1 cellular context compared by ENCODE assay signal in genomic region chr9:121372563-121373400, GRCh38.
TF ChIP-seq lines count a peak whose summit lies in the region.

No MANE protein-coding gene starts in this region.

TF ChIP-seq in HepG2, 621 proteins besides CTCF, POLR2A, EP300 and RAD21 (continued from another document and continues in another):
- 0 out of 2 replicates have a peak, but pooled peaks have one; percentile 20 for TF ChIP-seq ZFP82 (CRISPR knock-in tag; IDR thresholded peaks at IDR 0.05; ENCODE audit: borderline replicate concordance)
- TF ChIP-seq IRX3 (CRISPR knock-in tag; IDR thresholded peaks at IDR 0.05; ENCODE audit: borderline replicate concordance, low read depth): 0 out of 2 replicates have a peak, but pooled peaks have one; percentile 14
- TF ChIP-seq AHDC1 (CRISPR knock-in tag; IDR thresholded peaks at IDR 0.05; ENCODE audit: borderline replicate concordance): peak; percentile 78
- TF ChIP-seq CREB1 (IDR thresholded peaks at IDR 0.05): no peak
- TF ChIP-seq CREB1 (CRISPR knock-in tag; IDR thresholded peaks at IDR 0.05): no peak; the same call in 1 of the 2 replicates
- TF ChIP-seq SIX1 (CRISPR knock-in tag; IDR thresholded peaks at IDR 0.05; ENCODE audit: borderline replicate concordance): peak; percentile 37; the same call in 1 of the 2 replicates
- TF ChIP-seq FUBP1 (CRISPR knock-in tag; IDR thresholded peaks at IDR 0.05; ENCODE audit: borderline replicate concordance): peak; percentile 23; the same call in 1 of the 2 replicates
- peak; percentile 39; the same call in 1 of the 2 replicates for TF ChIP-seq ZBED4 (CRISPR knock-in tag; IDR thresholded peaks at IDR 0.05; ENCODE audit: borderline replicate concordance)
- TF ChIP-seq SYNCRIP (IDR thresholded peaks at IDR 0.05; ENCODE audit: insufficient read depth, low read depth, low read length): no peak
- TF ChIP-seq ZMYM4 (CRISPR knock-in tag; IDR thresholded peaks at IDR 0.05): peak; percentile 62; the same call in 1 of the 2 replicates
- TF ChIP-seq CENPT (CRISPR knock-in tag; IDR thresholded peaks at IDR 0.05; ENCODE audit: low read depth): no peak
- TF ChIP-seq HMGXB4 (CRISPR knock-in tag; IDR thresholded peaks at IDR 0.05; ENCODE audit: borderline replicate concordance in 1 of 2, low read depth in 1 of 2): peak; percentile 36 to 43; a peak in 1 of 4 replicates
- peak; percentile 66 for TF ChIP-seq TBX2 (CRISPR knock-in tag; IDR thresholded peaks at IDR 0.05; ENCODE audit: borderline replicate concordance)
- peak; percentile 83 for TF ChIP-seq ZBTB43 (CRISPR knock-in tag; conservative IDR thresholded peaks at IDR 0.05)
- TF ChIP-seq AFF4 (CRISPR knock-in tag; IDR thresholded peaks at IDR 0.05): no peak
- TF ChIP-seq ZNF207 (IDR thresholded peaks at IDR 0.05; ENCODE audit: borderline replicate concordance): no peak
- TF ChIP-seq ZNF232 (CRISPR knock-in tag; IDR thresholded peaks at IDR 0.05; ENCODE audit: borderline replicate concordance): 0 out of 2 replicates have a peak, but pooled peaks have one; percentile 44
- peak; percentile 12; the same call in 1 of the 2 replicates for TF ChIP-seq MIXL1 (CRISPR knock-in tag; IDR thresholded peaks at IDR 0.05)
- TF ChIP-seq TFAP4 (IDR thresholded peaks at IDR 0.05; ENCODE audit: borderline replicate concordance, low read depth): 0 out of 2 replicates have a peak, but pooled peaks have one; percentile 13
- TF ChIP-seq SMAD3 (CRISPR knock-in tag; IDR thresholded peaks at IDR 0.05): peak; percentile 80; the same call in 1 of the 2 replicates
- 0 out of 2 replicates have a peak, but pooled peaks have one; percentile 79 for TF ChIP-seq MIER3 (CRISPR knock-in tag; IDR thresholded peaks at IDR 0.05; ENCODE audit: borderline replicate concordance)
- no peak for TF ChIP-seq ZNF496 (CRISPR knock-in tag; IDR thresholded peaks at IDR 0.05; ENCODE audit: insufficient replicate concordance)
- no peak for TF ChIP-seq SMARCE1 (IDR thresholded peaks at IDR 0.05; ENCODE audit: borderline replicate concordance)
- TF ChIP-seq FOXA3 (CRISPR knock-in tag; IDR thresholded peaks at IDR 0.05): peak; percentile 98
- peak; percentile 68; the same call in 1 of the 2 replicates for TF ChIP-seq MED13 (CRISPR knock-in tag; IDR thresholded peaks at IDR 0.05)
- no peak for TF ChIP-seq ZNF800 (CRISPR knock-in tag; IDR thresholded peaks at IDR 0.05)
- peak; percentile 94 for TF ChIP-seq TP53 (CRISPR knock-in tag; conservative IDR thresholded peaks at IDR 0.05)
- TF ChIP-seq ZBTB39 (CRISPR knock-in tag; IDR thresholded peaks at IDR 0.05): 0 out of 2 replicates have a peak, but pooled peaks have one; percentile 50
